Comparison of ENCODE assay signal across 11 cellular contexts in the genomic region with DNA sequence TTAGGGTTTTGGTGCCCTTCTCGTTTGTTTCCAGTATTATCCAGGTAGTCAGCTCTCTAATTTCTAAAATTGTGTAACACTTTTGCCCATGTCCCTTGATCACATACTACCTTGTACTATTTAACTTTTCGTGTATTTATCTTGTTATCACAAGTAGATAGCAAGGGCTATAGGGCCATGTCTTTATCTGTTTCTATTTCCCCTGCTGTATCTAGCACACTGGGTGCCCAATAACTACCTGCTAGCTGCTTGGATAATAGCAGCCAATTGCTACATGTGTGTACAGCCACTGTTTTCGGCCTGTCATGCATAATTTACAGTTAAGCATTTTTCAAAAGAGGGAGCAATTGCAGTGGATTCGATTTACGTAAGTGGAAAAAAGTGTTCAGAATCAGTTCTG.
DNase-seq lines count a peak whose midpoint lies in the region; ATAC-seq, FAIRE-seq and TF ChIP-seq lines count a peak whose summit lies in the region.
"Had no signal": no experiment of that assay in that cellular context is flagged by ENCODE, and none has a peak within 500 bp of the region (broad histone marks: within the 10 kb centered on the region; RNA-seq: fewer than 3 reads in every experiment).

No MANE protein-coding gene starts in this region.

- H3K4me1 ChIP-seq in naive thymus-derived CD4-positive, alpha-beta T cell (ENCODE audit: control insufficient read depth in 2 of 2, insufficient read depth in 2 of 2, low read length in 2 of 2), result peaks cover 56% of the 10 kb centered on the region in 2 donors

- H3K9me3 ChIP-seq in CD4-positive, alpha-beta T cell (ENCODE audit: control insufficient read depth, low read length), result no peaks in the 10 kb centered on the region
- H3K9me3 ChIP-seq in naive thymus-derived CD4-positive, alpha-beta T cell (ENCODE audit: control insufficient read depth in 2 of 3, low read length in 3 of 3), result no peaks in the 10 kb centered on the region
- H3K9me3 ChIP-seq: left lung, thyroid gland had no signal

- POLR2A ChIA-PET in CD4-positive, alpha-beta T cell (lab: Charles Lee), result interaction anchor here (1.1 to 9.2 kb wide), 16 partner anchors 10 to 220 kb away, joined by 3 to 90 read pairs (median 8); a partner anchor contains a TSS
- POLR2A ChIA-PET in activated CD8-positive, alpha-beta T cell treated with anti-CD3 and anti-CD28 coated beads, Interleukin-2, amount 10 ng/mL, durations not matched to agents 7 days and 5 days (lab: Charles Lee), result interaction anchor here (0.5 to 2.9 kb wide), 7 partner anchors 9 to 303 kb away, joined by 3 to 12 read pairs (median 6); a partner anchor contains a TSS
- POLR2A ChIA-PET in naive thymus-derived CD4-positive, alpha-beta T cell (lab: Charles Lee), result interaction anchor here (0.9 to 15.9 kb wide), 16 partner anchors 10 to 161 kb away, joined by 3 to 227 read pairs (median 4); a partner anchor contains a TSS

- H3K4me3 Mint-ChIP-seq in CD4-positive, alpha-beta T cell, result peak overlapping the region; percentile 76
- H3K4me3 Mint-ChIP-seq in activated CD8-positive, alpha-beta T cell treated with anti-CD3 and anti-CD28 coated beads, Interleukin-2, amount 10 ng/mL, durations not matched to agents 7 days and 5 days, result no peak overlapping the region
- H3K4me3 Mint-ChIP-seq in naive thymus-derived CD4-positive, alpha-beta T cell, result peak overlapping the region; percentile 63 to 97 (median 82)
- H3K4me3 Mint-ChIP-seq: CD14-positive monocyte had no signal

- peak; percentile 44 for FAIRE-seq in GM12892 (lab: Jason Lieb, UNC)

- H3K4me1 Mint-ChIP-seq in CD4-positive, alpha-beta T cell (ENCODE audit: low read depth), result peaks cover 74% of the 10 kb centered on the region
- peaks cover 83% of the 10 kb centered on the region for H3K4me1 Mint-ChIP-seq in activated CD8-positive, alpha-beta T cell treated with anti-CD3 and anti-CD28 coated beads, Interleukin-2, amount 10 ng/mL, durations not matched to agents 7 days and 5 days (ENCODE audit: low read depth)
- H3K4me1 Mint-ChIP-seq in naive thymus-derived CD4-positive, alpha-beta T cell, result peaks cover 62 to 86% (median 75%) of the 10 kb centered on the region in 7 donors

- no peak for DNase-seq in CD4-positive, alpha-beta T cell
- DNase-seq in GM12892 (ENCODE audit: insufficient read length) (no peak), NCI-H2171 (lab: John Stamatoyannopoulos, UW) (no peak), KG1 (lab: John Stamatoyannopoulos, UW) (no peak)
- DNase-seq in activated CD8-positive, alpha-beta T cell treated with anti-CD3 and anti-CD28 coated beads, Interleukin-2, amount 10 ng/mL, durations not matched to agents 7 days and 5 days, result no peak
- no peak for DNase-seq in naive thymus-derived CD4-positive, alpha-beta T cell
- DNase-seq: brain microvascular endothelial cell, left lung, thyroid gland had no signal

- intact Hi-C loops in CD4-positive, alpha-beta T cell (cut with DNase I, micrococcal nuclease), result no loop called here
- intact Hi-C loops in naive thymus-derived CD4-positive, alpha-beta T cell (cut with micrococcal nuclease), result no loop called here

- CTCF ChIA-PET in CD4-positive, alpha-beta T cell (lab: Charles Lee), result interaction anchor here (0.7 to 3.3 kb wide), 6 partner anchors 10 to 121 kb away, joined by 3 to 13 read pairs (median 4); no protein-coding TSS in a partner anchor
- CTCF ChIA-PET in activated CD8-positive, alpha-beta T cell treated with anti-CD3 and anti-CD28 coated beads, Interleukin-2, amount 10 ng/mL, durations not matched to agents 7 days and 5 days (lab: Charles Lee), result interaction anchor here (1.8 to 5.9 kb wide), 7 partner anchors 9 to 121 kb away, joined by 6 to 52 read pairs (median 16); no protein-coding TSS in a partner anchor
- CTCF ChIA-PET in naive thymus-derived CD4-positive, alpha-beta T cell (lab: Charles Lee), result interaction anchor here (0.5 to 3.7 kb wide), 5 partner anchors 9 to 121 kb away, joined by 3 to 11 read pairs (median 9); no protein-coding TSS in a partner anchor

- peaks cover 62% of the 10 kb centered on the region for H3K36me3 Mint-ChIP-seq in CD4-positive, alpha-beta T cell (ENCODE audit: low read depth)
- peaks cover 74% of the 10 kb centered on the region for H3K36me3 Mint-ChIP-seq in activated CD8-positive, alpha-beta T cell treated with anti-CD3 and anti-CD28 coated beads, Interleukin-2, amount 10 ng/mL, durations not matched to agents 7 days and 5 days (ENCODE audit: low read depth)
- peaks cover 3 to 51% (median 30%) of the 10 kb centered on the region in 5 donors for H3K36me3 Mint-ChIP-seq in naive thymus-derived CD4-positive, alpha-beta T cell

- ATAC-seq in CD4-positive, alpha-beta T cell (ENCODE audit: poor library complexity), result no peak
- no peak for ATAC-seq in activated CD8-positive, alpha-beta T cell treated with anti-CD3 and anti-CD28 coated beads, Interleukin-2, amount 10 ng/mL, durations not matched to agents 7 days and 5 days
- no peak for ATAC-seq in naive thymus-derived CD4-positive, alpha-beta T cell
- no peak for ATAC-seq in GM18520 (IDR thresholded peaks at IDR 0.05; ENCODE audit: unreplicated experiment)

- H3K36me3 ChIP-seq in naive thymus-derived CD4-positive, alpha-beta T cell (ENCODE audit: control insufficient read depth in 2 of 3, insufficient read depth in 3 of 3, low read length in 3 of 3), result no peaks in the 10 kb centered on the region
- H3K36me3 ChIP-seq: brain microvascular endothelial cell, left lung, thyroid gland had no signal

- H3K27ac Mint-ChIP-seq in CD4-positive, alpha-beta T cell, result peak overlapping the region; percentile 97
- H3K27ac Mint-ChIP-seq in activated CD8-positive, alpha-beta T cell treated with anti-CD3 and anti-CD28 coated beads, Interleukin-2, amount 10 ng/mL, durations not matched to agents 7 days and 5 days, result peak overlapping the region; percentile 94
- peak overlapping the region in 8 of 9 donors; percentile 87 to 100 (median 96) for H3K27ac Mint-ChIP-seq in naive thymus-derived CD4-positive, alpha-beta T cell

- H3K4me3 ChIP-seq in naive thymus-derived CD4-positive, alpha-beta T cell (ENCODE audit: low read length), result no peak overlapping the region
- H3K4me3 ChIP-seq: left lung, thyroid gland had no signal

- H3K27ac ChIP-seq in CD4-positive, alpha-beta T cell (ENCODE audit: low read depth, low read length), result peak overlapping the region; percentile 10
- H3K27ac ChIP-seq in naive thymus-derived CD4-positive, alpha-beta T cell (ENCODE audit: low read depth, low read length), result peak overlapping the region; percentile 82
- H3K27ac ChIP-seq: brain microvascular endothelial cell, thyroid gland had no signal

- TF ChIP-seq CTCF in CD4-positive, alpha-beta T cell (IDR thresholded peaks at IDR 0.05), result no peak

- H3K9me3 Mint-ChIP-seq in CD4-positive, alpha-beta T cell, result no peaks in the 10 kb centered on the region
- peaks cover 6% of the 10 kb centered on the region for H3K9me3 Mint-ChIP-seq in activated CD8-positive, alpha-beta T cell treated with anti-CD3 and anti-CD28 coated beads, Interleukin-2, amount 10 ng/mL, durations not matched to agents 7 days and 5 days (ENCODE audit: insufficient read depth)
- peaks cover 0 to 15% (median 8%) of the 10 kb centered on the region in 11 donors for H3K9me3 Mint-ChIP-seq in naive thymus-derived CD4-positive, alpha-beta T cell

- no peak for TF ChIP-seq POLR2A in GM12892 (IDR thresholded peaks at IDR 0.05; ENCODE audit: low read depth, low read length)

- no peaks in the 10 kb centered on the region for H3K27me3 Mint-ChIP-seq in CD4-positive, alpha-beta T cell
- H3K27me3 Mint-ChIP-seq in activated CD8-positive, alpha-beta T cell treated with anti-CD3 and anti-CD28 coated beads, Interleukin-2, amount 10 ng/mL, durations not matched to agents 7 days and 5 days (ENCODE audit: low read depth), result no peaks in the 10 kb centered on the region
- no peaks in the 10 kb centered on the region for H3K27me3 Mint-ChIP-seq in naive thymus-derived CD4-positive, alpha-beta T cell

- no peaks in the 10 kb centered on the region for H3K27me3 ChIP-seq in CD4-positive, alpha-beta T cell (ENCODE audit: control insufficient read depth, insufficient read depth, low read length)
- no peaks in the 10 kb centered on the region for H3K27me3 ChIP-seq in naive thymus-derived CD4-positive, alpha-beta T cell (ENCODE audit: control insufficient read depth in 2 of 2, insufficient read depth in 2 of 2, low read length in 2 of 2)
- H3K27me3 ChIP-seq: brain microvascular endothelial cell, left lung, thyroid gland had no signal
